ENCODE assay signal across 22 cellular contexts in the genomic region with DNA sequence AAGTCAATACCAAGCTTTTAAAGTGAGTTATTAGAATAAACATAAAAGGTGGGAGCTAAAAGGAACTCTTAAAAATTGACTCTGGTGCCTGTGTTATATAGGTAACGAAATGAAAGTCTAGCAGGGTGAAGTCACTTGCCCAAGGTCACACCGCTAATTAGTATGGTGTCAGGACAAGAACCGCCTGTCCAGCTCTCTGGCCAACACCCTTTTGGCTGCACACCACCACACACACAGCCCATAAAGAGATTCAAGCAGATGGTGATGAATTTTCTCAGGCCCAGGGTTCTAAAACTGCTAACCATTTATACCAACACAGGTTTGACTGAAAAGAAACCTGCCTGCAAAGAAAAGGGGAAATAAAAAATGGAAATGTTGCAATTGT. TPM values are rescaled to one million over a fixed set of nuclear protein-coding genes. Genes with fewer than 3 reads are reported as not detected.
A peak's percentile ranks its signal among the peaks of the same experiment; 100 is the strongest.
DNase-seq lines count a peak whose midpoint lies in the region; ATAC-seq lines count a peak whose summit lies in the region.
"Had no signal": no experiment of that assay in that cellular context is flagged by ENCODE, and none has a peak within 500 bp of the region (broad histone marks: within the 10 kb centered on the region; RNA-seq: fewer than 3 reads in every experiment).

No MANE protein-coding gene starts in this region.

- no peak overlapping the region for H3K4me3 Mint-ChIP-seq in stimulated activated naive CD8-positive, alpha-beta T cell treated with anti-CD3 and anti-CD28 coated beads, Interleukin-15, Interleukin-2, amounts not matched to agents 100 ng/mL and 50 ng/mL, for 24 hours
- peak overlapping the region in 3 of 5 donors; percentile 5 to 62 (median 46) for H3K4me3 Mint-ChIP-seq in immature natural killer cell
- H3K4me3 Mint-ChIP-seq: neural crest cell had no signal

- H3K4me1 Mint-ChIP-seq in stimulated activated naive CD8-positive, alpha-beta T cell treated with anti-CD3 and anti-CD28 coated beads, Interleukin-15, Interleukin-2, amounts not matched to agents 100 ng/mL and 50 ng/mL, for 24 hours (ENCODE audit: low read depth) = peaks cover 84% of the 10 kb centered on the region
- H3K4me1 Mint-ChIP-seq in immature natural killer cell = peaks cover 85 to 100% of the 10 kb centered on the region in 2 donors

- H3K4me1 ChIP-seq in skeletal muscle tissue (ENCODE audit: control insufficient read depth in 3 of 3, insufficient read depth in 3 of 3, low read length in 3 of 3) = peaks cover 2 to 27% (median 25%) of the 10 kb centered on the region in 3 donors

- no peaks in the 10 kb centered on the region for H3K9me3 Mint-ChIP-seq in stimulated activated naive CD8-positive, alpha-beta T cell treated with anti-CD3 and anti-CD28 coated beads, Interleukin-15, Interleukin-2, amounts not matched to agents 100 ng/mL and 50 ng/mL, for 24 hours
- no peaks in the 10 kb centered on the region for H3K9me3 Mint-ChIP-seq in immature natural killer cell
- H3K9me3 Mint-ChIP-seq: neural crest cell had no signal

- H3K27ac ChIP-seq in skeletal muscle tissue (ENCODE audit: low read depth, low read length) = no peak overlapping the region
- H3K27ac ChIP-seq: brain microvascular endothelial cell, C4-2B, coronary artery, SK-N-MC, thoracic aorta, vagina, WERI-Rb-1 had no signal

- H3K27ac Mint-ChIP-seq in stimulated activated naive CD8-positive, alpha-beta T cell treated with anti-CD3 and anti-CD28 coated beads, Interleukin-15, Interleukin-2, amounts not matched to agents 100 ng/mL and 50 ng/mL, for 24 hours = peak overlapping the region; percentile 54
- H3K27ac Mint-ChIP-seq in immature natural killer cell = peak overlapping the region; percentile 19 to 88 (median 65)

- no peak for ATAC-seq in stimulated activated naive CD8-positive, alpha-beta T cell treated with anti-CD3 and anti-CD28 coated beads, Interleukin-15, Interleukin-2, amounts not matched to agents 100 U/mL and 50 U/mL, for 24 hours
- ATAC-seq in HG03521 (IDR thresholded peaks at IDR 0.05; ENCODE audit: unreplicated experiment) (no peak), GM21529 (IDR thresholded peaks at IDR 0.05; ENCODE audit: unreplicated experiment) (no peak), HG03280 (IDR thresholded peaks at IDR 0.05; ENCODE audit: unreplicated experiment) (no peak)

- DNase-seq in stimulated activated naive CD8-positive, alpha-beta T cell treated with anti-CD3 and anti-CD28 coated beads, Interleukin-15, Interleukin-2, amounts not matched to agents 100 U/mL and 50 U/mL, for 24 hours = no peak
- DNase-seq in cerebellar cortex (ENCODE audit: low spot score) (peak; percentile 70), immature natural killer cell (no peak)
- DNase-seq: ACHN; brain microvascular endothelial cell; NCI-H1092 treated with DMSO at 0.1 percent for 48 hours; NCI-H2081 treated with DMSO at 0.1 percent for 48 hours; NCI-H446 treated with DMSO at 0.1 percent for 48 hours; small intestine; stimulated activated naive B cell treated with anti-CD40 and anti-IgM and Interleukin-4, amounts not matched to agents 10 μg/mL and 1 μg/mL and 100 μg/mL, for 72 hours; WERI-Rb-1 had no signal

- H3K36me3 Mint-ChIP-seq in stimulated activated naive CD8-positive, alpha-beta T cell treated with anti-CD3 and anti-CD28 coated beads, Interleukin-15, Interleukin-2, amounts not matched to agents 100 ng/mL and 50 ng/mL, for 24 hours (ENCODE audit: low read depth) = peaks cover 41% of the 10 kb centered on the region
- peaks cover 5 to 16% (median 13%) of the 10 kb centered on the region in 3 donors for H3K36me3 Mint-ChIP-seq in immature natural killer cell

- H3K27me3 ChIP-seq in skeletal muscle tissue (ENCODE audit: control insufficient read depth in 3 of 3, insufficient read depth in 3 of 3, low read length in 3 of 3) = no peaks in the 10 kb centered on the region
- H3K27me3 ChIP-seq: brain microvascular endothelial cell, vagina had no signal

- H3K36me3 ChIP-seq in skeletal muscle tissue (ENCODE audit: control insufficient read depth in 3 of 3, insufficient read depth in 3 of 3, low read length in 3 of 3) = peaks cover 0 to 2% (median 0%) of the 10 kb centered on the region in 3 donors
- H3K36me3 ChIP-seq: brain microvascular endothelial cell, thoracic aorta, vagina had no signal

- peak overlapping the region in 2 of 3 donors; percentile 5 to 40 for H3K9ac ChIP-seq in skeletal muscle tissue (ENCODE audit: low read depth in 1 of 3, low read length in 3 of 3)

- no peaks in the 10 kb centered on the region for H3K9me3 ChIP-seq in skeletal muscle tissue (ENCODE audit: control insufficient read depth in 3 of 3, low read length in 3 of 3)
- H3K9me3 ChIP-seq: thoracic aorta, vagina had no signal

- peak overlapping the region in 2 of 3 donors; percentile 4 to 46 for H3K4me3 ChIP-seq in skeletal muscle tissue (ENCODE audit: low read length in 3 of 3)
- H3K4me3 ChIP-seq: coronary artery, SK-N-MC, thoracic aorta, vagina had no signal

- no peaks in the 10 kb centered on the region for H3K27me3 Mint-ChIP-seq in stimulated activated naive CD8-positive, alpha-beta T cell treated with anti-CD3 and anti-CD28 coated beads, Interleukin-15, Interleukin-2, amounts not matched to agents 100 ng/mL and 50 ng/mL, for 24 hours
- no peaks in the 10 kb centered on the region for H3K27me3 Mint-ChIP-seq in immature natural killer cell (ENCODE audit: low read depth in 3 of 3)
- H3K27me3 Mint-ChIP-seq: stimulated activated naive B cell treated with anti-CD40 and anti-IgM and Interleukin-4, amounts not matched to agents 10 μg/mL and 1 μg/mL and 100 μg/mL, for 72 hours had no signal

RNA-seq across cellular contexts. Expression of a gene that starts 20.2 kb away (rescaled TPM):
- 10 to 100 TPM; 22.5 to 68.8 (median 49.3) TPM for polyA plus RNA-seq in immature natural killer cell
- 6.3 TPM for total RNA-seq in skeletal muscle tissue
